9 cellular contexts compared by ENCODE assay signal in genomic region chr17:49180303-49180702, GRCh38. TPM values are rescaled to one million over a fixed set of nuclear protein-coding genes. Genes with fewer than 3 reads are reported as not detected.
A peak's percentile ranks its signal among the peaks of the same experiment; 100 is the strongest.
DNase-seq lines count a peak whose midpoint lies in the region; ATAC-seq and TF ChIP-seq lines count a peak whose summit lies in the region.
"Had no signal": no experiment of that assay in that cellular context is flagged by ENCODE, and none has a peak within 500 bp of the region (broad histone marks: within the 10 kb centered on the region; RNA-seq: fewer than 3 reads in every experiment).

No MANE protein-coding gene starts in this region.

- H3K9ac ChIP-seq in SK-N-SH, result no peak overlapping the region

- H3K27me3 ChIP-seq in SK-N-SH (ENCODE audit: insufficient read depth) (peaks cover 55% of the 10 kb centered on the region; the same call in 1 of the 2 replicates), cardiac muscle cell (no peaks in the 10 kb centered on the region)

- peak; percentile 60 to 72 for ATAC-seq in activated naive CD4-positive, alpha-beta T cell treated with anti-CD3 and anti-CD28 coated beads, Interleukin-2, amount 50 U/mL, for 72 hours
- no peak for ATAC-seq in HG03159 (IDR thresholded peaks at IDR 0.05; ENCODE audit: unreplicated experiment)
- no peak for ATAC-seq in HG03280 (IDR thresholded peaks at IDR 0.05; ENCODE audit: unreplicated experiment)

- H3K27ac ChIP-seq in SK-N-SH (ENCODE audit: low read depth in 2 of 2, low read length in 1 of 2) (no peak overlapping the region), cardiac muscle cell (no peak overlapping the region)

- H2AFZ ChIP-seq in SK-N-SH (ENCODE audit: low read depth), result no peak overlapping the region

- H3F3A ChIP-seq in SK-N-SH (replicated peaks; ENCODE audit: insufficient read depth), result no peaks in the 10 kb centered on the region

- peak; percentile 97 for TF ChIP-seq CTCF in SK-N-SH (IDR thresholded peaks at IDR 0.05)
- TF ChIP-seq CTCF in cardiac muscle cell (IDR thresholded peaks at IDR 0.05; ENCODE audit: low read depth, low read length), result peak; percentile 91

- H3K36me3 ChIP-seq in SK-N-SH (replicated peaks in 1 of 2; ENCODE audit: control insufficient read depth in 1 of 2, insufficient read depth in 2 of 2, low read length in 1 of 2), result no peaks in the 10 kb centered on the region
- no peaks in the 10 kb centered on the region for H3K36me3 ChIP-seq in cardiac muscle cell

- TF ChIP-seq RAD21 in SK-N-SH (IDR thresholded peaks at IDR 0.05; ENCODE audit: low read length), result peak; percentile 82

- no peak overlapping the region for H3K4me2 ChIP-seq in SK-N-SH

- H3K9me3 ChIP-seq in SK-N-SH (peaks cover 12% of the 10 kb centered on the region; the same call in 1 of the 2 replicates), cardiac muscle cell (ENCODE audit: low read depth) (peaks cover 3% of the 10 kb centered on the region)

- no peaks in the 10 kb centered on the region for H3K9me2 ChIP-seq in SK-N-SH

- H3K79me2 ChIP-seq in SK-N-SH (ENCODE audit: insufficient read depth), result no peaks in the 10 kb centered on the region

- peak; percentile 7 for DNase-seq in CMK (ENCODE audit: low read depth)
- peak; percentile 61 for DNase-seq in HT-29 (ENCODE audit: low spot score)
- DNase-seq in SK-N-SH, result peak; percentile 78
- peak in 1 of 2 donors; percentile 71 for DNase-seq in activated naive CD4-positive, alpha-beta T cell treated with anti-CD3 and anti-CD28 coated beads, Interleukin-2, amount 50 U/mL, for 72 hours (ENCODE audit: low spot score in 2 of 2)
- peak; percentile 52 to 72 for DNase-seq in cardiac muscle cell (ENCODE audit: low read depth in 1 of 2, low spot score in 1 of 2)
- peak; percentile 30 for DNase-seq in renal cortical epithelial cell (ENCODE audit: low read depth)

- H3K36me3 Mint-ChIP-seq in activated naive CD4-positive, alpha-beta T cell treated with anti-CD3 and anti-CD28 coated beads, Interleukin-2, amount 50 U/mL, for 72 hours, result peaks cover 15 to 27% of the 10 kb centered on the region in 2 donors

- peaks cover 0 to 16% of the 10 kb centered on the region in 2 donors for H3K9me3 Mint-ChIP-seq in activated naive CD4-positive, alpha-beta T cell treated with anti-CD3 and anti-CD28 coated beads, Interleukin-2, amount 50 U/mL, for 72 hours

- POLR2A ChIA-PET in SK-N-SH (lab: Yijun Ruan, JAX), result no interaction called here

- CTCF ChIA-PET in SK-N-SH (lab: Yijun Ruan, JAX), result interaction anchor here (0.6 to 7.3 kb wide), 26 partner anchors 9 to 502 kb away, joined by 3 to 100 read pairs (median 5); partner anchors contain the start of gene PHOSPHO1

- 6% methylated on average over 5 of the region's 5 CpGs for WGBS in SK-N-SH (ENCODE audit: low lambda C conversion rate)

- no peaks in the 10 kb centered on the region for H4K20me1 ChIP-seq in SK-N-SH (ENCODE audit: insufficient read depth)

- H3K27ac Mint-ChIP-seq in activated naive CD4-positive, alpha-beta T cell treated with anti-CD3 and anti-CD28 coated beads, Interleukin-2, amount 50 U/mL, for 72 hours, result no peak overlapping the region

- TF ChIP-seq EP300 in SK-N-SH (IDR thresholded peaks at IDR 0.05; ENCODE audit: borderline replicate concordance in 1 of 2, low read depth in 1 of 2, low read length in 1 of 2), result no peak

- H3K4me1 ChIP-seq in SK-N-SH (ENCODE audit: control insufficient read depth in 1 of 2, insufficient read depth in 2 of 2, low read depth in 1 of 2, low read length in 1 of 2), result no peaks in the 10 kb centered on the region
- H3K4me1 ChIP-seq in cardiac muscle cell (ENCODE audit: low read depth), result no peaks in the 10 kb centered on the region

- peak overlapping the region in 1 of 2 experiments; percentile 9; a peak in 1 of 4 replicates for H3K4me3 ChIP-seq in SK-N-SH (ENCODE audit: low read depth in 2 of 2, low read length in 1 of 2)
- H3K4me3 ChIP-seq in cardiac muscle cell, result no peak overlapping the region

TF ChIP-seq in SK-N-SH, 30 proteins besides CTCF, POLR2A, EP300 and RAD21:
- TF ChIP-seq MXI1 (IDR thresholded peaks at IDR 0.05; ENCODE audit: low read depth, low read length) (no peak), MEF2A (IDR thresholded peaks at IDR 0.05; ENCODE audit: borderline replicate concordance, low read depth) (no peak), SMC3 (IDR thresholded peaks at IDR 0.05; ENCODE audit: low read depth, low read length) (peak; percentile 68), GABPA (IDR thresholded peaks at IDR 0.05; ENCODE audit: low read depth) (peak; percentile 37; the same call in 1 of the 2 replicates), GATA2 (CRISPR knock-in tag; IDR thresholded peaks at IDR 0.05) (no peak), NRF1 (IDR thresholded peaks at IDR 0.05; ENCODE audit: low read depth, low read length) (no peak), REST (IDR thresholded peaks at IDR 0.05; ENCODE audit: low read depth, low read length) (no peak), RFX5 (IDR thresholded peaks at IDR 0.05; ENCODE audit: low read length) (no peak)
- TF ChIP-seq, protein P1, sequence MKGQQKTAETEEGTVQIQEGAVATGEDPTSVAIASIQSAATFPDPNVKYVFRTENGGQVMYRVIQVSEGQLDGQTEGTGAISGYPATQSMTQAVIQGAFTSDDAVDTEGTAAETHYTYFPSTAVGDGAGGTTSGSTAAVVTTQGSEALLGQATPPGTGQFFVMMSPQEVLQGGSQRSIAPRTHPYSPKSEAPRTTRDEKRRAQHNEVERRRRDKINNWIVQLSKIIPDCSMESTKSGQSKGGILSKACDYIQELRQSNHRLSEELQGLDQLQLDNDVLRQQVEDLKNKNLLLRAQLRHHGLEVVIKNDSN (IDR thresholded peaks at IDR 0.05; ENCODE audit: borderline replicate concordance, low read depth), result no peak
TF ChIP-seq in SK-N-SH: peak in this region for 2.

RNA-seq across cellular contexts. Expression of gene GNGT2, which starts 30.1 kb away (rescaled TPM):
- not detected in 2 replicates for total RNA-seq in HT-29 (2014; rRNA removed; shearing (Covaris generic))
- polyA plus RNA-seq in SK-N-SH (2012; rRNA removed) (10.4 and 11.0 TPM in 2 replicates), cardiac muscle cell (not detected in 2 replicates)
- polyA plus RNA-seq in SK-N-SH (2012; cell fraction: cytosol; rRNA removed), result 11.8 and 12.9 TPM in 2 replicates
- polyA plus RNA-seq in SK-N-SH (2012; cell fraction: nucleus; rRNA removed), result 3.8 and 5.5 TPM in 2 replicates
- 10 to 100 TPM; 37.5 to 40.2 TPM for total RNA-seq in activated naive CD4-positive, alpha-beta T cell treated with anti-CD3 and anti-CD28 coated beads, Interleukin-2, amount 50 U/mL, for 72 hours
- total RNA-seq in cardiac muscle cell (not detected in 2 replicates), renal cortical epithelial cell (not detected in 2 replicates)

RNA-seq across cellular contexts. Expression of gene ABI3, which starts 30.2 kb away (rescaled TPM):
- total RNA-seq in HT-29 (2014; rRNA removed; shearing (Covaris generic)), result not detected in 2 replicates
- polyA plus RNA-seq in SK-N-SH (2012; rRNA removed) (2.8 and 4.7 TPM in 2 replicates), cardiac muscle cell (2.5 TPM in 1 of 2 replicates, not detected in the other)
- 1.8 and 2.8 TPM in 2 replicates for polyA plus RNA-seq in SK-N-SH (2012; cell fraction: cytosol; rRNA removed)
- polyA plus RNA-seq in SK-N-SH (2012; cell fraction: nucleus; rRNA removed), result 2.2 and 3.0 TPM in 2 replicates
- total RNA-seq in activated naive CD4-positive, alpha-beta T cell treated with anti-CD3 and anti-CD28 coated beads, Interleukin-2, amount 50 U/mL, for 72 hours, result 10 to 100 TPM; 35.3 to 41.5 TPM
- total RNA-seq in cardiac muscle cell (0.24 and 0.32 TPM in 2 replicates), renal cortical epithelial cell (0.17 TPM in 1 of 2 replicates, not detected in the other)

RNA-seq across cellular contexts. Expression of gene B4GALNT2, which starts 47.7 kb away (rescaled TPM):
- total RNA-seq in HT-29 (2014; rRNA removed; shearing (Covaris generic)), result 0.18 TPM in 1 of 2 replicates, not detected in the other
- polyA plus RNA-seq in SK-N-SH (2012; rRNA removed) (not detected in 2 replicates), cardiac muscle cell (not detected in 2 replicates)
- not detected in 2 replicates for polyA plus RNA-seq in SK-N-SH (2012; cell fraction: cytosol; rRNA removed)
- not detected in 2 replicates for polyA plus RNA-seq in SK-N-SH (2012; cell fraction: nucleus; rRNA removed)
- total RNA-seq in activated naive CD4-positive, alpha-beta T cell treated with anti-CD3 and anti-CD28 coated beads, Interleukin-2, amount 50 U/mL, for 72 hours, result under 1 TPM in 1 of 2 donors, not detected in 1; 0.02 TPM
- total RNA-seq in cardiac muscle cell (not detected in 2 replicates), renal cortical epithelial cell (1.2 and 2.2 TPM in 2 replicates)

RNA-seq across cellular contexts. Expression of gene PHOSPHO1, which starts 50.3 kb away (rescaled TPM):
- not detected in 2 replicates for total RNA-seq in HT-29 (2014; rRNA removed; shearing (Covaris generic))
- polyA plus RNA-seq in SK-N-SH (2012; rRNA removed), result 0.13 TPM in 1 of 2 replicates, not detected in the other
- 0.03 and 0.05 TPM in 2 replicates for polyA plus RNA-seq in SK-N-SH (2012; cell fraction: cytosol; rRNA removed)
- polyA plus RNA-seq in SK-N-SH (2012; cell fraction: nucleus; rRNA removed), result 0.11 and 0.25 TPM in 2 replicates
- not detected for total RNA-seq in activated naive CD4-positive, alpha-beta T cell treated with anti-CD3 and anti-CD28 coated beads, Interleukin-2, amount 50 U/mL, for 72 hours
- total RNA-seq in cardiac muscle cell, result not detected in 2 replicates
- not detected in 2 replicates for polyA plus RNA-seq in cardiac muscle cell
- total RNA-seq in renal cortical epithelial cell, result 0.05 TPM in 1 of 2 replicates, not detected in the other
- total RNA-seq: T-helper 1 cell treated with Interleukin-12 subunit alpha and Interleukin-12 subunit beta and Interleukin-4 antibody, amounts not matched to agents 30 ng/mL and 1 ng/mL, for 36 hours had no signal

Comparison
In these comparisons a context has a peak if more than half of its experiments do, and no peak if none do; other contexts are left out.
1. ATAC-seq: peak in activated naive CD4-positive, alpha-beta T cell treated with anti-CD3 and anti-CD28 coated beads, Interleukin-2, amount 50 U/mL, for 72 hours (2 of 2); none in HG03159 (single experiment) and HG03280 (single experiment).
2. RNA of gene GNGT2, which starts 30.1 kb away (total RNA-seq): 37.5 to 40.2 TPM in activated naive CD4-positive, alpha-beta T cell treated with anti-CD3 and anti-CD28 coated beads, Interleukin-2, amount 50 U/mL, for 72 hours; not detected in HT-29, not detected in cardiac muscle cell and not detected in renal cortical epithelial cell; every median in the first group is over 10 times any median in the second.
3. RNA of gene ABI3, which starts 30.2 kb away (total RNA-seq): 35.3 to 41.5 TPM in activated naive CD4-positive, alpha-beta T cell treated with anti-CD3 and anti-CD28 coated beads, Interleukin-2, amount 50 U/mL, for 72 hours; 0.24 to 0.32 TPM in cardiac muscle cell, not detected in HT-29 and 0.17 TPM in renal cortical epithelial cell; every median in the first group is over 10 times any median in the second.